ENCODE assay signal across 8 cellular contexts in the genomic region with DNA sequence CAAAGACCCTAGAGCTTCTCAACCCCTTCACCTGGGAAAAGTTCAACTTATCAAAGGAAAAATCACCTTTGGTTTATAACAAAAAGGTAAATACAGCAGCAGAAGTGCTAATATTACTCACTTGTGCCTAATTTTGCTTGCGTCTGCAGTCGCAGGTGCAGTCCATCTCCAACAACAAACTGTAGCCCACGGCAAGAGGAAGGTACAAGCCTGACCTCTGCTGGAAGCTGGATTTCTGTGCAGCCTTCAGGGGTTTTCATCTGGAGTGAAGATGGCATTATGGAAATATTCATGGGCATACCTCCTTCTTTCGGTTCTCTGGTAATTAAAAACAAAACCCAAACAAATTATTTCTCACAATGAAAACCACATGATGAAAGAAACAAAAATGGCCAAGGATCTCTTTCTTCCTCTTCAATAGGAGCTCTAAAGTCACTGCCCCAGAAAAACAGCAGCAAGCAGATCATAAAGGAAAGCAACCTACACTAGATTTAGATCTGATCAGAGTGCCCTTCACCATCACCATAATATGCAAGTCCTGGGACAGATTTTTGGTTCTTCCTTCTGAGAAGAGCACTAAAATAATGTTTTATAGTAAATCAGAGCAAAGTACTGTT. TPM values are rescaled to one million over a fixed set of nuclear protein-coding genes. Genes with fewer than 3 reads are reported as not detected.
DNase-seq lines count a peak whose midpoint lies in the region; ATAC-seq and TF ChIP-seq lines count a peak whose summit lies in the region.

No MANE protein-coding gene starts in this region.

- ATAC-seq in GM21447 (IDR thresholded peaks at IDR 0.05; ENCODE audit: unreplicated experiment): peak; percentile 74
- ATAC-seq in HG03571 (IDR thresholded peaks at IDR 0.05; ENCODE audit: unreplicated experiment): peak; percentile 62

- peak; percentile 64 for TF ChIP-seq CTCF in PC-9 (conservative IDR thresholded peaks at IDR 0.05)

- WGBS in mesendoderm (ENCODE audit: extremely low coverage, insufficient coverage, low lambda C conversion rate): no CpG with 5 or more reads among the region's 4 CpGs

- no peaks in the 10 kb centered on the region for H3F3A ChIP-seq in PC-9 (ENCODE audit: insufficient read depth, low read depth)

- BruUV-seq in PC-9 (replicated peaks; lab: Mats Ljungman, UMichigan): no TSS peak

- peak; percentile 63 for DNase-seq in activated effector memory CD4-positive, alpha-beta T cell treated with anti-CD3 and anti-CD28 coated beads, Interleukin-2, amount 50 U/mL, for 16 hours
- DNase-seq in activated effector memory CD4-positive, alpha-beta T cell treated with Interleukin-2 at 50 U/mL for 16 hours: no peak
- DNase-seq in PC-9 (peak in 1 of 2 experiments; percentile 44), dermis microvascular lymphatic vessel endothelial cell (ENCODE audit: low read depth in 2 of 2) (peak; percentile 44 to 56), mesendoderm (peak; percentile 64)
- no peak for DNase-seq in central memory CD4-positive, alpha-beta T cell

- no peak overlapping the region for H3K4ac ChIP-seq in mesendoderm (ENCODE audit: low read depth, low read length)

- no peaks in the 10 kb centered on the region for H4K20me1 ChIP-seq in PC-9 (ENCODE audit: insufficient read depth)

- H3K9ac ChIP-seq in mesendoderm (ENCODE audit: low read length): no peak overlapping the region

- H3K18ac ChIP-seq in mesendoderm (ENCODE audit: low read length): no peak overlapping the region

- H3K4me3 ChIP-seq in PC-9 (no peak overlapping the region), mesendoderm (ENCODE audit: low read length) (no peak overlapping the region)

- H3K9me3 ChIP-seq in PC-9 (ENCODE audit: insufficient read depth, low read depth): no peaks in the 10 kb centered on the region

- peaks cover 6% of the 10 kb centered on the region for H3K79me1 ChIP-seq in mesendoderm (ENCODE audit: low read length)

- no peak overlapping the region for H3K23ac ChIP-seq in mesendoderm (ENCODE audit: low read length)

- H3K27ac ChIP-seq in PC-9 (no peak overlapping the region), mesendoderm (ENCODE audit: low read depth, low read length) (no peak overlapping the region)

- no peak overlapping the region for H4K8ac ChIP-seq in mesendoderm (ENCODE audit: low read depth, low read length)

- intact Hi-C loops in PC-9 (cut with micrococcal nuclease; ENCODE audit: unreplicated experiment): loop anchor here (1.0 to 10.0 kb wide), 2 partner anchors 693 to 806 kb away; a partner anchor contains a TSS

- no peak overlapping the region for H3K56ac ChIP-seq in mesendoderm (ENCODE audit: low read length)

- H3K4me2 ChIP-seq in PC-9: no peak overlapping the region
- H3K4me2 ChIP-seq in mesendoderm (ENCODE audit: low read length): no peak overlapping the region

- POLR2A ChIA-PET in PC-9 (lab: Charles Lee; ENCODE audit: unreplicated experiment): no interaction called here

- CTCF ChIA-PET in PC-9 (lab: Charles Lee): interaction anchor here (0.5 to 1.2 kb wide), 4 partner anchors 414 to 867 kb away, joined by 3 to 4 read pairs (median 4); no protein-coding TSS in a partner anchor

- no peaks in the 10 kb centered on the region for H3K9me2 ChIP-seq in PC-9 (ENCODE audit: insufficient read depth)

- H2BK15ac ChIP-seq in mesendoderm (replicated peaks; ENCODE audit: low read depth): no peak overlapping the region

- H2BK5ac ChIP-seq in mesendoderm (ENCODE audit: low read length): no peak overlapping the region

- no peak overlapping the region for H2AK5ac ChIP-seq in mesendoderm (ENCODE audit: low read length)

- no peaks in the 10 kb centered on the region for H3K4me1 ChIP-seq in PC-9 (replicated peaks; ENCODE audit: insufficient read depth)
- H3K4me1 ChIP-seq in mesendoderm (ENCODE audit: control insufficient read depth, low read depth, low read length): no peaks in the 10 kb centered on the region

- no peak overlapping the region for H2AFZ ChIP-seq in PC-9

- no peak overlapping the region for H4K5ac ChIP-seq in mesendoderm (ENCODE audit: low read length)

- H3K27me3 ChIP-seq in PC-9 (ENCODE audit: insufficient read depth, low read depth): no peaks in the 10 kb centered on the region
- H3K27me3 ChIP-seq in mesendoderm (ENCODE audit: insufficient read depth, low read length, poor library complexity): no peaks in the 10 kb centered on the region

- no peak overlapping the region for H2BK120ac ChIP-seq in mesendoderm (ENCODE audit: low read depth, low read length)

- H3K36me3 ChIP-seq in PC-9 (ENCODE audit: low read depth) (no peaks in the 10 kb centered on the region), mesendoderm (ENCODE audit: control insufficient read depth, insufficient read depth, low read length) (no peaks in the 10 kb centered on the region)

- H3K79me2 ChIP-seq in PC-9 (ENCODE audit: low read depth) (no peaks in the 10 kb centered on the region), mesendoderm (ENCODE audit: control insufficient read depth, insufficient read depth, low read length) (peaks cover 6% of the 10 kb centered on the region)

RNA-seq across cellular contexts. Expression of a gene that starts 7.8 kb away (rescaled TPM):
- total RNA-seq in PC-9 (2021): 5.5 and 6.0 TPM in 2 replicates
- 2.4 and 2.6 TPM in 2 replicates for total RNA-seq in dermis microvascular lymphatic vessel endothelial cell
- polyA plus RNA-seq in mesendoderm (2013, experiment 1 of 2): 13.2 TPM
- 13.8 TPM for polyA plus RNA-seq in mesendoderm (2013, experiment 2 of 2)

RNA-seq across cellular contexts. Expression of a gene that starts 9.7 kb away (rescaled TPM):
- total RNA-seq in PC-9 (2021): 3.9 and 4.1 TPM in 2 replicates
- 13.0 and 16.2 TPM in 2 replicates for total RNA-seq in dermis microvascular lymphatic vessel endothelial cell
- 3.7 TPM for polyA plus RNA-seq in mesendoderm (2013, experiment 1 of 2)
- 3.5 TPM for polyA plus RNA-seq in mesendoderm (2013, experiment 2 of 2)

Comparison
In these comparisons a context has a peak if more than half of its experiments do, and no peak if none do; other contexts are left out.
1. DNase-seq: peak in activated effector memory CD4-positive, alpha-beta T cell treated with anti-CD3 and anti-CD28 coated beads, Interleukin-2, amount 50 U/mL, for 16 hours (single experiment), dermis microvascular lymphatic vessel endothelial cell (2 of 2) and mesendoderm (single experiment); none in activated effector memory CD4-positive, alpha-beta T cell treated with Interleukin-2 at 50 U/mL for 16 hours (single experiment) and central memory CD4-positive, alpha-beta T cell (single experiment).